27 cellular contexts compared by ENCODE assay signal in genomic region chr20:60748086-60748485, GRCh38.
A peak's percentile ranks its signal among the peaks of the same experiment; 100 is the strongest.
DNase-seq lines count a peak whose midpoint lies in the region; ATAC-seq lines count a peak whose summit lies in the region.
"Had no signal": no experiment of that assay in that cellular context is flagged by ENCODE, and none has a peak within 500 bp of the region (broad histone marks: within the 10 kb centered on the region; RNA-seq: fewer than 3 reads in every experiment).

No MANE protein-coding gene starts in this region.

- peaks cover 1% of the 10 kb centered on the region for H3K9me3 Mint-ChIP-seq in activated naive CD8-positive, alpha-beta T cell treated with anti-CD3 and anti-CD28 coated beads, Interleukin-2, amount 10 ng/mL, durations not matched to agents 7 days and 5 days
- H3K9me3 Mint-ChIP-seq in activated naive CD8-positive, alpha-beta T cell treated with anti-CD3 and anti-CD28 coated beads for 36 hours = no peaks in the 10 kb centered on the region
- H3K9me3 Mint-ChIP-seq: CD8-positive, alpha-beta T cell had no signal

- no peak for DNase-seq in activated naive CD8-positive, alpha-beta T cell treated with anti-CD3 and anti-CD28 coated beads, Interleukin-2, amount 10 ng/mL, durations not matched to agents 7 days and 5 days
- DNase-seq in activated naive CD8-positive, alpha-beta T cell treated with anti-CD3 and anti-CD28 coated beads for 36 hours = no peak
- DNase-seq in head of caudate nucleus = peak in 34 of 42 donors; percentile 9 to 74 (median 41)
- no peak for DNase-seq in NCI-H82 (lab: John Stamatoyannopoulos, UW)
- DNase-seq: 8988T; ACHN; AML-193; BE2C; C1 segment of cervical spinal cord; Caco-2; Calu3; CD4-positive, alpha-beta memory T cell; CD4-positive, alpha-beta T cell; CD4-positive, CD25-positive, alpha-beta regulatory T cell; CD8-positive, alpha-beta memory T cell; CD8-positive, alpha-beta T cell; COR-L47; DMS 273 treated with DMSO at 0.1 percent for 48 hours; DMS153; DMS53; DMS79; DMS79 treated with DMSO at 0.1 percent for 48 hours; DND-41; EL had no signal

- H3K27ac Mint-ChIP-seq in activated naive CD8-positive, alpha-beta T cell treated with anti-CD3 and anti-CD28 coated beads, Interleukin-2, amount 10 ng/mL, durations not matched to agents 7 days and 5 days = peak overlapping the region; percentile 19
- no peak overlapping the region for H3K27ac Mint-ChIP-seq in activated naive CD8-positive, alpha-beta T cell treated with anti-CD3 and anti-CD28 coated beads for 36 hours
- H3K27ac Mint-ChIP-seq: B cell; CD14-positive monocyte; CD4-positive, alpha-beta memory T cell; CD4-positive, alpha-beta T cell; CD4-positive, CD25-positive, alpha-beta regulatory T cell; CD8-positive, alpha-beta memory T cell; CD8-positive, alpha-beta T cell had no signal

- POLR2A ChIA-PET in activated naive CD8-positive, alpha-beta T cell treated with anti-CD3 and anti-CD28 coated beads, Interleukin-2, amount 10 ng/mL, durations not matched to agents 7 days and 5 days (lab: Charles Lee) = no interaction called here

- no peak for ATAC-seq in activated naive CD8-positive, alpha-beta T cell treated with anti-CD3 and anti-CD28 coated beads, Interleukin-2, amount 10 ng/mL, durations not matched to agents 7 days and 5 days (ENCODE audit: low read depth)
- ATAC-seq: A549; CD8-positive, alpha-beta T cell had no signal

- no peaks in the 10 kb centered on the region for H3K4me1 Mint-ChIP-seq in activated naive CD8-positive, alpha-beta T cell treated with anti-CD3 and anti-CD28 coated beads, Interleukin-2, amount 10 ng/mL, durations not matched to agents 7 days and 5 days
- H3K4me1 Mint-ChIP-seq in activated naive CD8-positive, alpha-beta T cell treated with anti-CD3 and anti-CD28 coated beads for 36 hours = no peaks in the 10 kb centered on the region
- H3K4me1 Mint-ChIP-seq: B cell; CD14-positive monocyte; CD4-positive, alpha-beta memory T cell; CD4-positive, CD25-positive, alpha-beta regulatory T cell; CD8-positive, alpha-beta memory T cell had no signal

- H3K4me3 Mint-ChIP-seq in activated naive CD8-positive, alpha-beta T cell treated with anti-CD3 and anti-CD28 coated beads, Interleukin-2, amount 10 ng/mL, durations not matched to agents 7 days and 5 days = no peak overlapping the region
- no peak overlapping the region for H3K4me3 Mint-ChIP-seq in activated naive CD8-positive, alpha-beta T cell treated with anti-CD3 and anti-CD28 coated beads for 36 hours
- H3K4me3 Mint-ChIP-seq: B cell; CD14-positive monocyte; CD4-positive, alpha-beta memory T cell; CD4-positive, alpha-beta T cell; CD4-positive, CD25-positive, alpha-beta regulatory T cell; CD8-positive, alpha-beta memory T cell; CD8-positive, alpha-beta T cell had no signal

- no peaks in the 10 kb centered on the region for H3K27me3 Mint-ChIP-seq in activated naive CD8-positive, alpha-beta T cell treated with anti-CD3 and anti-CD28 coated beads, Interleukin-2, amount 10 ng/mL, durations not matched to agents 7 days and 5 days
- peaks cover 4% of the 10 kb centered on the region for H3K27me3 Mint-ChIP-seq in activated naive CD8-positive, alpha-beta T cell treated with anti-CD3 and anti-CD28 coated beads for 36 hours
- H3K27me3 Mint-ChIP-seq: B cell; CD4-positive, CD25-positive, alpha-beta regulatory T cell; CD8-positive, alpha-beta memory T cell had no signal

- H3K36me3 Mint-ChIP-seq in activated naive CD8-positive, alpha-beta T cell treated with anti-CD3 and anti-CD28 coated beads, Interleukin-2, amount 10 ng/mL, durations not matched to agents 7 days and 5 days = no peaks in the 10 kb centered on the region
- H3K36me3 Mint-ChIP-seq in activated naive CD8-positive, alpha-beta T cell treated with anti-CD3 and anti-CD28 coated beads for 36 hours = no peaks in the 10 kb centered on the region
- H3K36me3 Mint-ChIP-seq: CD14-positive monocyte; CD4-positive, alpha-beta memory T cell; CD4-positive, CD25-positive, alpha-beta regulatory T cell; CD8-positive, alpha-beta T cell had no signal

- intact Hi-C loops in head of caudate nucleus (cut with DNase I) = no loop called here

Comparison
In these comparisons a context has a peak if more than half of its experiments do, and no peak if none do; other contexts are left out.
1. DNase-seq: peak in head of caudate nucleus (34 of 42); none in activated naive CD8-positive, alpha-beta T cell treated with anti-CD3 and anti-CD28 coated beads, Interleukin-2, amount 10 ng/mL, durations not matched to agents 7 days and 5 days (single experiment), activated naive CD8-positive, alpha-beta T cell treated with anti-CD3 and anti-CD28 coated beads for 36 hours (single experiment) and NCI-H82 (single experiment).